9 cellular contexts compared by ENCODE assay signal in the genomic region with DNA sequence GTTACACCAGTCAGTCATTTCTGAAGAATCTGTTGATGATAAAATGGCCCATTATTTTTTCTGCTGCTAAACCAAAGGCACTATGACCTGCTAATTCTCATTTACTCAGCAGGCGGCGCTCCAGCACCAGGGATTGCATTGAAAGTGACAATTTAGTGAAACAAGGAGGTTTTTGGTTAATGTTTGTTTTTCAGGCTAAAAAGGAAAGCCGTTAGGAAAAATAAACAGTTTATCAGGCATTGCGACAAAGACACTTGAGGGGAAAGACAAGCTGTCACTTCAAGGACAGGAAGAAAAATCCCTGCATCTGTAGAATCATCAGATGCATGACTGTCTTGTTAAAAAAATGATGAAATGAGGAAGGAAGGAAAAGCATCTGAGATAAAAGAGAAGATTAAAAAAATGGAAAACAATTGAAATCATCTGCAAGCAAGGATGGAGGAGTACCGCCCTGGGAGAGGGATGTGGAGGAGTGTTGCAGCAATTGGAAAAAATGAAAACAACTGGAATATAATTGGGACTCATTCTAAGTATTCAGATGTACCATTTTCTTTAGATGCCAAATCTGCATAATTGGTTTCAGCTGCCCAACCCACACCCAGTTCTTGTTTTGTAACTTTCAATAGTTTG. TPM values are rescaled to one million over a fixed set of nuclear protein-coding genes. Genes with fewer than 3 reads are reported as not detected.
DNase-seq lines count a peak whose midpoint lies in the region; ATAC-seq, FAIRE-seq and TF ChIP-seq lines count a peak whose summit lies in the region.
"Had no signal": no experiment of that assay in that cellular context is flagged by ENCODE, and none has a peak within 500 bp of the region (broad histone marks: within the 10 kb centered on the region; RNA-seq: fewer than 3 reads in every experiment).

No MANE protein-coding gene starts in this region.

- POLR2A ChIA-PET in naive thymus-derived CD8-positive, alpha-beta T cell (lab: Charles Lee): no interaction called here

- H3K27me3 Mint-ChIP-seq in naive thymus-derived CD8-positive, alpha-beta T cell: peaks cover 0 to 9% (median 5%) of the 10 kb centered on the region in 5 donors
- H3K27me3 Mint-ChIP-seq in stimulated activated naive CD8-positive, alpha-beta T cell treated with anti-CD3 and anti-CD28 coated beads, Interleukin-15, amount 100 ng/mL, for 72 hours: peaks cover 28% of the 10 kb centered on the region

- H3K4me3 Mint-ChIP-seq in naive thymus-derived CD8-positive, alpha-beta T cell: no peak overlapping the region
- H3K4me3 Mint-ChIP-seq in stimulated activated naive CD8-positive, alpha-beta T cell treated with anti-CD3 and anti-CD28 coated beads, Interleukin-15, amount 100 ng/mL, for 72 hours: no peak overlapping the region
- H3K4me3 Mint-ChIP-seq: central memory CD8-positive, alpha-beta T cell had no signal

- TF ChIP-seq POLR2A in H54 (IDR thresholded peaks at IDR 0.05; ENCODE audit: low read depth, low read length): no peak
- TF ChIP-seq POLR2A in erythroblast (IDR thresholded peaks at IDR 0.05; ENCODE audit: low read length): no peak

- no peak for ATAC-seq in naive thymus-derived CD8-positive, alpha-beta T cell
- no peak for ATAC-seq in stimulated activated naive CD8-positive, alpha-beta T cell treated with anti-CD3 and anti-CD28 coated beads, Interleukin-15, amount 100 ng/mL, for 72 hours
- ATAC-seq in HG02973 (IDR thresholded peaks at IDR 0.05; ENCODE audit: unreplicated experiment): no peak

- peak; percentile 29 for DNase-seq in DMS114 treated with DMSO at 0.1 percent for 48 hours (lab: John Stamatoyannopoulos, UW; ENCODE audit: unreplicated experiment)
- peak; percentile 10 for DNase-seq in H54 (ENCODE audit: insufficient read length, low spot score)
- DNase-seq in NCI-H2227 (lab: John Stamatoyannopoulos, UW; ENCODE audit: unreplicated experiment): peak; percentile 71
- DNase-seq in activated CD8-positive, alpha-beta memory T cell treated with anti-CD3 and anti-CD28 coated beads for 24 hours: peak; percentile 87
- peak; percentile 43 to 73 for DNase-seq in erythroblast (lab: John Stamatoyannopoulos, UW)
- DNase-seq in naive thymus-derived CD8-positive, alpha-beta T cell: peak; percentile 12 to 67 (median 40)
- DNase-seq in stimulated activated naive CD8-positive, alpha-beta T cell treated with anti-CD3 and anti-CD28 coated beads, Interleukin-15, amount 100 ng/mL, for 72 hours: peak; percentile 62 to 66

- peaks cover 4% of the 10 kb centered on the region in 4 donors for H3K4me1 Mint-ChIP-seq in naive thymus-derived CD8-positive, alpha-beta T cell
- H3K4me1 Mint-ChIP-seq in stimulated activated naive CD8-positive, alpha-beta T cell treated with anti-CD3 and anti-CD28 coated beads, Interleukin-15, amount 100 ng/mL, for 72 hours: peaks cover 4% of the 10 kb centered on the region

- peak overlapping the region in 1 of 10 donors; percentile 29 for H3K27ac Mint-ChIP-seq in naive thymus-derived CD8-positive, alpha-beta T cell
- no peak overlapping the region for H3K27ac Mint-ChIP-seq in stimulated activated naive CD8-positive, alpha-beta T cell treated with anti-CD3 and anti-CD28 coated beads, Interleukin-15, amount 100 ng/mL, for 72 hours

- peaks cover 0 to 3% (median 0%) of the 10 kb centered on the region in 3 donors for H3K36me3 Mint-ChIP-seq in naive thymus-derived CD8-positive, alpha-beta T cell

- FAIRE-seq in H54 (lab: Jason Lieb, UNC): peak; percentile 66

- peaks cover 0 to 3% (median 0%) of the 10 kb centered on the region in 9 donors for H3K9me3 Mint-ChIP-seq in naive thymus-derived CD8-positive, alpha-beta T cell
- no peaks in the 10 kb centered on the region for H3K9me3 Mint-ChIP-seq in stimulated activated naive CD8-positive, alpha-beta T cell treated with anti-CD3 and anti-CD28 coated beads, Interleukin-15, amount 100 ng/mL, for 72 hours
- H3K9me3 Mint-ChIP-seq: central memory CD8-positive, alpha-beta T cell had no signal

RNA-seq across cellular contexts. Expression of a gene that starts 54.0 kb away (rescaled TPM):
- 10 to 100 TPM; 52.2 to 56.7 TPM for total RNA-seq in naive thymus-derived CD8-positive, alpha-beta T cell
- polyA plus RNA-seq in naive thymus-derived CD8-positive, alpha-beta T cell: 10 to 100 TPM; 23.4 to 46.3 (median 31.7) TPM

Comparison
In these comparisons a context has a peak if more than half of its experiments do, and no peak if none do; other contexts are left out.
1. DNase-seq: peak in every context shown above with its lines; median percentile 87 in activated CD8-positive, alpha-beta memory T cell treated with anti-CD3 and anti-CD28 coated beads for 24 hours; 71 in NCI-H2227; 64 in stimulated activated naive CD8-positive, alpha-beta T cell treated with anti-CD3 and anti-CD28 coated beads, Interleukin-15, amount 100 ng/mL, for 72 hours; 58 in erythroblast; 40 in naive thymus-derived CD8-positive, alpha-beta T cell; 29 in DMS114 treated with DMSO at 0.1 percent for 48 hours; 10 in H54.